ENCODE assay signal across 1 cellular context in the genomic region with DNA sequence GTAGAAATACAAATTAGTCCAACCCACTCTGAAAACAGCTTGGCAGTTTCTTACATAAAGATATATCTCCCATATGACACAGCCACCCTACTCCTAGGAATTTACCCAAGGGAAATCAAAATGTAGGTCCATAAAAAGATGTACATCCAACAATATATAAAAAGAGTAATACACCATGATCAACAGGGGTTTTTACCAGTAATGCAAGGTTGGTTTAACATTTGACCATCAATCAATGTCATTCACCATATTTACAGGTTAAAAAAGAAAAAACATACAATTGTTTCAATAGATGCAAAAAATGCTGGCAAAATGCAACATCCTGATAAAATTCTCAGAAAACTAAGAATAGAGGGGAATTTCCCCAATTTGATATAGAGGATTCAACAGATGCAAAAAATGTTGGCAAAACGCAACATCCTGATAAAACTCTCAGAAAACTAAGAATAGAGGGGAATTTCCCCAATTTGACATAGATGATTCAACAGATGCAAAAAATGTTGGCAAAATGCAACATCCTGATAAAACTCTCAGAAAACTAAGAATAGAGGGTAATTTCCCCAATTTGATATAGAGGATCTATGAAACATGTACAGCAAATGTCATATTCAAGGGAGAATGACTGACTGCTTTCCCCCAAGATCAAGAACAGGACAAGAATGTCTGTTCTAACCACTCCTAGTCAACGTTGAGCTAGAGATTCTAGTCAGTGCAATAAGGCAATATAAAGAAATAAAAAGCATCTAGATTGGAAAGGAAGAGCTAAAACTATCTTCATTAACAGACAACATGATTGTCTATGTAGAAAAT.
TF ChIP-seq lines count a peak whose summit lies in the region.

No MANE protein-coding gene starts in this region.

TF ChIP-seq in GM12878, 131 proteins besides CTCF, POLR2A, EP300 and RAD21:
- TF ChIP-seq SREBF1 (IDR thresholded peaks at IDR 0.05; ENCODE audit: low read length), result no peak
- TF ChIP-seq NRF1 (conservative IDR thresholded peaks at IDR 0.05; ENCODE audit: low read depth, low read length), result no peak
- TF ChIP-seq, protein P1, sequence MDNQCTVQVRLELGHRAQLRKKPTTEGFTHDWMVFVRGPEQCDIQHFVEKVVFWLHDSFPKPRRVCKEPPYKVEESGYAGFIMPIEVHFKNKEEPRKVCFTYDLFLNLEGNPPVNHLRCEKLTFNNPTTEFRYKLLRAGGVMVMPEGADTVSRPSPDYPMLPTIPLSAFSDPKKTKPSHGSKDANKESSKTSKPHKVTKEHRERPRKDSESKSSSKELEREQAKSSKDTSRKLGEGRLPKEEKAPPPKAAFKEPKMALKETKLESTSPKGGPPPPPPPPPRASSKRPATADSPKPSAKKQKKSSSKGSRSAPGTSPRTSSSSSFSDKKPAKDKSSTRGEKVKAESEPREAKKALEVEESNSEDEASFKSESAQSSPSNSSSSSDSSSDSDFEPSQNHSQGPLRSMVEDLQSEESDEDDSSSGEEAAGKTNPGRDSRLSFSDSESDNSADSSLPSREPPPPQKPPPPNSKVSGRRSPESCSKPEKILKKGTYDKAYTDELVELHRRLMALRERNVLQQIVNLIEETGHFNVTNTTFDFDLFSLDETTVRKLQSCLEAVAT (IDR thresholded peaks at IDR 0.05), result no peak
- no peak for TF ChIP-seq YBX1 (IDR thresholded peaks at IDR 0.05)
- TF ChIP-seq ASH2L (IDR thresholded peaks at IDR 0.05; ENCODE audit: borderline replicate concordance, low read depth), result no peak
- TF ChIP-seq, protein P2, sequence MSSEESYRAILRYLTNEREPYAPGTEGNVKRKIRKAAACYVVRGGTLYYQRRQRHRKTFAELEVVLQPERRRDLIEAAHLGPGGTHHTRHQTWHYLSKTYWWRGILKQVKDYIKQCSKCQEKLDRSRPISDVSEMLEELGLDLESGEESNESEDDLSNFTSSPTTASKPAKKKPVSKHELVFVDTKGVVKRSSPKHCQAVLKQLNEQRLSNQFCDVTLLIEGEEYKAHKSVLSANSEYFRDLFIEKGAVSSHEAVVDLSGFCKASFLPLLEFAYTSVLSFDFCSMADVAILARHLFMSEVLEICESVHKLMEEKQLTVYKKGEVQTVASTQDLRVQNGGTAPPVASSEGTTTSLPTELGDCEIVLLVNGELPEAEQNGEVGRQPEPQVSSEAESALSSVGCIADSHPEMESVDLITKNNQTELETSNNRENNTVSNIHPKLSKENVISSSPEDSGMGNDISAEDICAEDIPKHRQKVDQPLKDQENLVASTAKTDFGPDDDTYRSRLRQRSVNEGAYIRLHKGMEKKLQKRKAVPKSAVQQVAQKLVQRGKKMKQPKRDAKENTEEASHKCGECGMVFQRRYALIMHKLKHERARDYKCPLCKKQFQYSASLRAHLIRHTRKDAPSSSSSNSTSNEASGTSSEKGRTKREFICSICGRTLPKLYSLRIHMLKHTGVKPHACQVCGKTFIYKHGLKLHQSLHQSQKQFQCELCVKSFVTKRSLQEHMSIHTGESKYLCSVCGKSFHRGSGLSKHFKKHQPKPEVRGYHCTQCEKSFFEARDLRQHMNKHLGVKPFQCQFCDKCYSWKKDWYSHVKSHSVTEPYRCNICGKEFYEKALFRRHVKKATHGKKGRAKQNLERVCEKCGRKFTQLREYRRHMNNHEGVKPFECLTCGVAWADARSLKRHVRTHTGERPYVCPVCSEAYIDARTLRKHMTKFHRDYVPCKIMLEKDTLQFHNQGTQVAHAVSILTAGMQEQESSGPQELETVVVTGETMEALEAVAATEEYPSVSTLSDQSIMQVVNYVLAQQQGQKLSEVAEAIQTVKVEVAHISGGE (CRISPR knock-in tag; IDR thresholded peaks at IDR 0.05), result no peak
- no peak for TF ChIP-seq KAT2A (conservative IDR thresholded peaks at IDR 0.05; ENCODE audit: control insufficient read depth, low read depth, low read length)
- TF ChIP-seq, protein P3, sequence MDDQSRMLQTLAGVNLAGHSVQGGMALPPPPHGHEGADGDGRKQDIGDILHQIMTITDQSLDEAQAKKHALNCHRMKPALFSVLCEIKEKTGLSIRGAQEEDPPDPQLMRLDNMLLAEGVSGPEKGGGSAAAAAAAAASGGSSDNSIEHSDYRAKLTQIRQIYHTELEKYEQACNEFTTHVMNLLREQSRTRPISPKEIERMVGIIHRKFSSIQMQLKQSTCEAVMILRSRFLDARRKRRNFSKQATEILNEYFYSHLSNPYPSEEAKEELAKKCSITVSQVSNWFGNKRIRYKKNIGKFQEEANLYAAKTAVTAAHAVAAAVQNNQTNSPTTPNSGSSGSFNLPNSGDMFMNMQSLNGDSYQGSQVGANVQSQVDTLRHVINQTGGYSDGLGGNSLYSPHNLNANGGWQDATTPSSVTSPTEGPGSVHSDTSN (IDR thresholded peaks at IDR 0.05; ENCODE audit: insufficient replicate concordance, low read depth, low read length), result peak; percentile 64
- TF ChIP-seq, protein P4, sequence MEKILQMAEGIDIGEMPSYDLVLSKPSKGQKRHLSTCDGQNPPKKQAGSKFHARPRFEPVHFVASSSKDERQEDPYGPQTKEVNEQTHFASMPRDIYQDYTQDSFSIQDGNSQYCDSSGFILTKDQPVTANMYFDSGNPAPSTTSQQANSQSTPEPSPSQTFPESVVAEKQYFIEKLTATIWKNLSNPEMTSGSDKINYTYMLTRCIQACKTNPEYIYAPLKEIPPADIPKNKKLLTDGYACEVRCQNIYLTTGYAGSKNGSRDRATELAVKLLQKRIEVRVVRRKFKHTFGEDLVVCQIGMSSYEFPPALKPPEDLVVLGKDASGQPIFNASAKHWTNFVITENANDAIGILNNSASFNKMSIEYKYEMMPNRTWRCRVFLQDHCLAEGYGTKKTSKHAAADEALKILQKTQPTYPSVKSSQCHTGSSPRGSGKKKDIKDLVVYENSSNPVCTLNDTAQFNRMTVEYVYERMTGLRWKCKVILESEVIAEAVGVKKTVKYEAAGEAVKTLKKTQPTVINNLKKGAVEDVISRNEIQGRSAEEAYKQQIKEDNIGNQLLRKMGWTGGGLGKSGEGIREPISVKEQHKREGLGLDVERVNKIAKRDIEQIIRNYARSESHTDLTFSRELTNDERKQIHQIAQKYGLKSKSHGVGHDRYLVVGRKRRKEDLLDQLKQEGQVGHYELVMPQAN (conservative IDR thresholded peaks at IDR 0.05), result no peak
- peak; percentile 17 for TF ChIP-seq MEF2B (IDR thresholded peaks at IDR 0.05; ENCODE audit: partially characterized antibody, poor library complexity, severe bottlenecking)
- no peak for TF ChIP-seq SUZ12 (IDR thresholded peaks at IDR 0.05; ENCODE audit: unreplicated experiment)
- TF ChIP-seq, protein P5, sequence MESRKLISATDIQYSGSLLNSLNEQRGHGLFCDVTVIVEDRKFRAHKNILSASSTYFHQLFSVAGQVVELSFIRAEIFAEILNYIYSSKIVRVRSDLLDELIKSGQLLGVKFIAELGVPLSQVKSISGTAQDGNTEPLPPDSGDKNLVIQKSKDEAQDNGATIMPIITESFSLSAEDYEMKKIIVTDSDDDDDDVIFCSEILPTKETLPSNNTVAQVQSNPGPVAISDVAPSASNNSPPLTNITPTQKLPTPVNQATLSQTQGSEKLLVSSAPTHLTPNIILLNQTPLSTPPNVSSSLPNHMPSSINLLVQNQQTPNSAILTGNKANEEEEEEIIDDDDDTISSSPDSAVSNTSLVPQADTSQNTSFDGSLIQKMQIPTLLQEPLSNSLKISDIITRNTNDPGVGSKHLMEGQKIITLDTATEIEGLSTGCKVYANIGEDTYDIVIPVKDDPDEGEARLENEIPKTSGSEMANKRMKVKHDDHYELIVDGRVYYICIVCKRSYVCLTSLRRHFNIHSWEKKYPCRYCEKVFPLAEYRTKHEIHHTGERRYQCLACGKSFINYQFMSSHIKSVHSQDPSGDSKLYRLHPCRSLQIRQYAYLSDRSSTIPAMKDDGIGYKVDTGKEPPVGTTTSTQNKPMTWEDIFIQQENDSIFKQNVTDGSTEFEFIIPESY (IDR thresholded peaks at IDR 0.05), result no peak
- TF ChIP-seq, protein P6, sequence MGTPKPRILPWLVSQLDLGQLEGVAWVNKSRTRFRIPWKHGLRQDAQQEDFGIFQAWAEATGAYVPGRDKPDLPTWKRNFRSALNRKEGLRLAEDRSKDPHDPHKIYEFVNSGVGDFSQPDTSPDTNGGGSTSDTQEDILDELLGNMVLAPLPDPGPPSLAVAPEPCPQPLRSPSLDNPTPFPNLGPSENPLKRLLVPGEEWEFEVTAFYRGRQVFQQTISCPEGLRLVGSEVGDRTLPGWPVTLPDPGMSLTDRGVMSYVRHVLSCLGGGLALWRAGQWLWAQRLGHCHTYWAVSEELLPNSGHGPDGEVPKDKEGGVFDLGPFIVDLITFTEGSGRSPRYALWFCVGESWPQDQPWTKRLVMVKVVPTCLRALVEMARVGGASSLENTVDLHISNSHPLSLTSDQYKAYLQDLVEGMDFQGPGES (IDR thresholded peaks at IDR 0.05), result no peak
- no peak for TF ChIP-seq NFXL1 (IDR thresholded peaks at IDR 0.05; ENCODE audit: borderline replicate concordance)
- no peak for TF ChIP-seq MTA2 (IDR thresholded peaks at IDR 0.05; ENCODE audit: low read depth)
- TF ChIP-seq, protein P7, sequence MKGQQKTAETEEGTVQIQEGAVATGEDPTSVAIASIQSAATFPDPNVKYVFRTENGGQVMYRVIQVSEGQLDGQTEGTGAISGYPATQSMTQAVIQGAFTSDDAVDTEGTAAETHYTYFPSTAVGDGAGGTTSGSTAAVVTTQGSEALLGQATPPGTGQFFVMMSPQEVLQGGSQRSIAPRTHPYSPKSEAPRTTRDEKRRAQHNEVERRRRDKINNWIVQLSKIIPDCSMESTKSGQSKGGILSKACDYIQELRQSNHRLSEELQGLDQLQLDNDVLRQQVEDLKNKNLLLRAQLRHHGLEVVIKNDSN (IDR thresholded peaks at IDR 0.05; ENCODE audit: borderline replicate concordance, extremely low read length, insufficient read depth, low read depth, low read length), result no peak
- TF ChIP-seq, protein P8, sequence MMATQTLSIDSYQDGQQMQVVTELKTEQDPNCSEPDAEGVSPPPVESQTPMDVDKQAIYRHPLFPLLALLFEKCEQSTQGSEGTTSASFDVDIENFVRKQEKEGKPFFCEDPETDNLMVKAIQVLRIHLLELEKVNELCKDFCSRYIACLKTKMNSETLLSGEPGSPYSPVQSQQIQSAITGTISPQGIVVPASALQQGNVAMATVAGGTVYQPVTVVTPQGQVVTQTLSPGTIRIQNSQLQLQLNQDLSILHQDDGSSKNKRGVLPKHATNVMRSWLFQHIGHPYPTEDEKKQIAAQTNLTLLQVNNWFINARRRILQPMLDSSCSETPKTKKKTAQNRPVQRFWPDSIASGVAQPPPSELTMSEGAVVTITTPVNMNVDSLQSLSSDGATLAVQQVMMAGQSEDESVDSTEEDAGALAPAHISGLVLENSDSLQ (IDR thresholded peaks at IDR 0.05), result peak; percentile 92
- TF ChIP-seq CHD4 (IDR thresholded peaks at IDR 0.05), result no peak
- TF ChIP-seq, protein P9, sequence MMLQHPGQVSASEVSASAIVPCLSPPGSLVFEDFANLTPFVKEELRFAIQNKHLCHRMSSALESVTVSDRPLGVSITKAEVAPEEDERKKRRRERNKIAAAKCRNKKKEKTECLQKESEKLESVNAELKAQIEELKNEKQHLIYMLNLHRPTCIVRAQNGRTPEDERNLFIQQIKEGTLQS (IDR thresholded peaks at IDR 0.05; ENCODE audit: borderline replicate concordance, extremely low read depth, low read depth, low read length), result no peak
- no peak for TF ChIP-seq STAT3 (IDR thresholded peaks at IDR 0.05; ENCODE audit: low read depth, low read length)
- TF ChIP-seq BRCA1 (IDR thresholded peaks at IDR 0.05; ENCODE audit: low read depth, low read length), result no peak
- 0 out of 2 replicates have a peak, but pooled peaks have one; percentile 7 for TF ChIP-seq JUNB (IDR thresholded peaks at IDR 0.05)
- no peak for TF ChIP-seq CREB1 (IDR thresholded peaks at IDR 0.05; ENCODE audit: low read depth)
- TF ChIP-seq CREM (IDR thresholded peaks at IDR 0.05; ENCODE audit: low read depth), result no peak
- TF ChIP-seq RUNX3 (IDR thresholded peaks at IDR 0.05; ENCODE audit: low read length), result no peak
- TF ChIP-seq, protein P10, sequence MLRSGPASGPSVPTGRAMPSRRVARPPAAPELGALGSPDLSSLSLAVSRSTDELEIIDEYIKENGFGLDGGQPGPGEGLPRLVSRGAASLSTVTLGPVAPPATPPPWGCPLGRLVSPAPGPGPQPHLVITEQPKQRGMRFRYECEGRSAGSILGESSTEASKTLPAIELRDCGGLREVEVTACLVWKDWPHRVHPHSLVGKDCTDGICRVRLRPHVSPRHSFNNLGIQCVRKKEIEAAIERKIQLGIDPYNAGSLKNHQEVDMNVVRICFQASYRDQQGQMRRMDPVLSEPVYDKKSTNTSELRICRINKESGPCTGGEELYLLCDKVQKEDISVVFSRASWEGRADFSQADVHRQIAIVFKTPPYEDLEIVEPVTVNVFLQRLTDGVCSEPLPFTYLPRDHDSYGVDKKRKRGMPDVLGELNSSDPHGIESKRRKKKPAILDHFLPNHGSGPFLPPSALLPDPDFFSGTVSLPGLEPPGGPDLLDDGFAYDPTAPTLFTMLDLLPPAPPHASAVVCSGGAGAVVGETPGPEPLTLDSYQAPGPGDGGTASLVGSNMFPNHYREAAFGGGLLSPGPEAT (IDR thresholded peaks at IDR 0.05; ENCODE audit: low read depth), result peak; percentile 18; the same call in 1 of the 2 replicates
- no peak for TF ChIP-seq WRNIP1 (IDR thresholded peaks at IDR 0.05; ENCODE audit: borderline replicate concordance, low read depth, low read length)
- TF ChIP-seq NFYA (IDR thresholded peaks at IDR 0.05; ENCODE audit: borderline replicate concordance, low read depth, low read length), result no peak
- no peak for TF ChIP-seq HDGF (IDR thresholded peaks at IDR 0.05)
- TF ChIP-seq ZNF24 (IDR thresholded peaks at IDR 0.05), result no peak
- TF ChIP-seq JUND (IDR thresholded peaks at IDR 0.05; ENCODE audit: low read depth, low read length), result no peak
